Comparison of ENCODE assay signal across 26 cellular contexts in the genomic region with DNA sequence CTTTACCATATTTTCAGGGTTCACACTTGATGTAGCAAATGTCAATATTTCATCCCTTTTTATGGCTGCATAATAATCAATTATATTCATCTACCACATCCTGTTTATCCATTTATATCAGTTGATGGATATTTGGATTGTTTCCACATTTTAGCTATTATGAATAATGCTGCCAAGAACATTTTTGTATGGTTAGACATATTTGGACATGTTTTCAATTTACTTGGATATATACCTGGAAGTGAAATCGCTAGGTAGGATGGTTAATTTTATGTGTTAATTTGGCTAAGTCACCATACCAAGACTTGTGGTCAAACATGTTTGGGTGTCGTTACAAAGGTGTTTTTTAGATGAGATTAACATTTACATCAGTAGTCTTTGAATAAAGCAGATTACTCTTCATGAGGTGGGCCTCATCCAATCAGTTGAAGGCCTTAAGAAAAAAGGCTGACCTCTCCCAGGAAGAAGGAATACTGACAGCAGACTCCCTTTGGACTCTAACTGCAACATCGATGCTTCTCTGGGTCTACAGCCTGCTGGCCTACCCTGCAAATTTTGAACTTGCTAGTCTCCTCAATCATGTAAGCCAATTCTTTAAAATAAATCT.
DNase-seq lines count a peak whose midpoint lies in the region; ATAC-seq and TF ChIP-seq lines count a peak whose summit lies in the region.
"Had no signal": no experiment of that assay in that cellular context is flagged by ENCODE, and none has a peak within 500 bp of the region (broad histone marks: within the 10 kb centered on the region; RNA-seq: fewer than 3 reads in every experiment).

No MANE protein-coding gene starts in this region.

- dilution Hi-C loops in mammary epithelial cell (cut with HindIII; ENCODE audit: low sequenced_read_pairs), result no loop called here

- DNase-seq in mammary epithelial cell, result peak; percentile 51
- no peak for DNase-seq in naive thymus-derived CD4-positive, alpha-beta T cell
- no peak for DNase-seq in germinal center (ENCODE audit: low spot score)
- DNase-seq in PC-3, result no peak
- DNase-seq in activated effector memory CD4-positive, alpha-beta T cell treated with Interleukin-2 at 50 U/mL for 16 hours, result no peak
- DNase-seq: activated CD4-positive, alpha-beta memory T cell treated with anti-CD3 and anti-CD28 coated beads, Interleukin-2, amount 10 ng/mL, durations not matched to agents 7 days and 5 days; activated CD4-positive, CD25-positive, alpha-beta regulatory T cell treated with anti-CD3 and anti-CD28 coated beads, Interleukin-2, amount 50 U/mL, for 72 hours; amniotic stem cell; DMS153; head of caudate nucleus; KBM-7; kidney; left ventricle myocardium superior; naive B cell; NCI-H1105; NCI-H187 treated with DMSO at 0.1 percent for 48 hours; NCI-H526; PC-9; stimulated activated CD4-positive, alpha-beta T cell treated with anti-CD3 and anti-CD28 coated beads, Interleukin-4, amount 100 ng/mL, for 4 hours; T-helper 2 cell; upper lobe of left lung had no signal

- H3K4me3 ChIP-seq in HEK293 (ENCODE audit: low read depth, low read length) (no peak overlapping the region), mammary epithelial cell (replicated peaks in 1 of 3; ENCODE audit: insufficient read depth in 1 of 3, low read depth in 2 of 3, low read length in 3 of 3) (no peak overlapping the region), PC-3 (ENCODE audit: low read length) (no peak overlapping the region)
- no peak overlapping the region for H3K4me3 ChIP-seq in naive thymus-derived CD4-positive, alpha-beta T cell (ENCODE audit: low read length)
- H3K4me3 ChIP-seq: BLaER1, PC-9, upper lobe of left lung had no signal

- no peaks in the 10 kb centered on the region for H3K9me2 ChIP-seq in PC-3 (replicated peaks; ENCODE audit: low read length)

- H3K4me1 ChIP-seq in HEK293 (ENCODE audit: control insufficient read depth, insufficient read depth, low read length), result no peaks in the 10 kb centered on the region; the same call in 1 of the 2 replicates
- H3K4me1 ChIP-seq in mammary epithelial cell (ENCODE audit: insufficient read depth, low read length), result peaks cover 26% of the 10 kb centered on the region
- H3K4me1 ChIP-seq in naive thymus-derived CD4-positive, alpha-beta T cell (ENCODE audit: control insufficient read depth in 2 of 2, insufficient read depth in 2 of 2, low read length in 2 of 2), result peaks cover 7 to 62% of the 10 kb centered on the region in 2 donors
- H3K4me1 ChIP-seq in PC-3 (ENCODE audit: insufficient read depth, low read length), result peaks cover 13% of the 10 kb centered on the region
- H3K4me1 ChIP-seq: BLaER1 had no signal

- H3K27me3 Mint-ChIP-seq in naive thymus-derived CD4-positive, alpha-beta T cell, result peaks cover 0 to 4% (median 0%) of the 10 kb centered on the region in 5 donors
- H3K27me3 Mint-ChIP-seq: naive B cell had no signal

- H3K79me2 ChIP-seq in mammary epithelial cell (ENCODE audit: insufficient read depth, low read length), result no peaks in the 10 kb centered on the region
- no peaks in the 10 kb centered on the region for H3K79me2 ChIP-seq in PC-3 (ENCODE audit: low read length)

- in situ Hi-C loops in mammary epithelial cell (cut with MboI; ENCODE audit: low sequenced_read_pairs in 2 of 2), result no loop called here

- no peak overlapping the region for H3K9ac ChIP-seq in mammary epithelial cell (ENCODE audit: insufficient read depth, low read length)
- no peak overlapping the region for H3K9ac ChIP-seq in PC-3 (ENCODE audit: low read length)
- H3K9ac ChIP-seq: BLaER1 had no signal

- 33% methylated on average over 3 of the region's 3 CpGs for WGBS in mammary epithelial cell (ENCODE audit: low coverage, missing lambda C conversion rate)

- H4K20me1 ChIP-seq in mammary epithelial cell (ENCODE audit: insufficient read depth, low read length) (no peaks in the 10 kb centered on the region), PC-3 (ENCODE audit: low read length) (no peaks in the 10 kb centered on the region)

- TF ChIP-seq CTCF in HEK293 (tag by site-specific recombination; IDR thresholded peaks at IDR 0.05), result no peak
- no peak for TF ChIP-seq CTCF in mammary epithelial cell (conservative IDR thresholded peaks at IDR 0.05 in 1 of 2, IDR thresholded peaks at IDR 0.05 in 1 of 2; ENCODE audit: extremely low read depth in 1 of 2, insufficient read depth in 1 of 2, low read depth in 1 of 2, low read length in 2 of 2)
- no peak for TF ChIP-seq CTCF in PC-3 (conservative IDR thresholded peaks at IDR 0.05; ENCODE audit: low read depth, low read length)

- no TSS peak for BruUV-seq in mammary epithelial cell (replicated peaks; lab: Mats Ljungman, UMichigan)
- no TSS peak for BruUV-seq in PC-3 (replicated peaks; lab: Mats Ljungman, UMichigan)

- H3K27me3 ChIP-seq in mammary epithelial cell (ENCODE audit: insufficient read depth, low read length), result no peaks in the 10 kb centered on the region
- H3K27me3 ChIP-seq in naive thymus-derived CD4-positive, alpha-beta T cell (ENCODE audit: control insufficient read depth in 2 of 2, insufficient read depth in 2 of 2, low read length in 2 of 2), result no peaks in the 10 kb centered on the region
- no peaks in the 10 kb centered on the region for H3K27me3 ChIP-seq in PC-3 (ENCODE audit: low read length)
- H3K27me3 ChIP-seq: BLaER1, upper lobe of left lung had no signal

- CTCF ChIA-PET in HEK293 (lab: Yijun Ruan, JAX), result interaction anchor here (0.7 kb wide), 1 partner anchor 130 kb away, joined by 3 read pairs; no protein-coding TSS in a partner anchor
- CTCF ChIA-PET in mammary epithelial cell (lab: Charles Lee; ENCODE audit: low non-redundant PET), result no interaction called here
- CTCF ChIA-PET in naive thymus-derived CD4-positive, alpha-beta T cell (lab: Charles Lee), result no interaction called here
- CTCF ChIA-PET in PC-3 (lab: Charles Lee), result no interaction called here

- no peak for ATAC-seq in SK-N-SH treated with all-trans-retinoic acid at 6 μM for 48 hours
- no peak for ATAC-seq in naive thymus-derived CD4-positive, alpha-beta T cell
- ATAC-seq in PC-3, result no peak
- ATAC-seq: left ventricle myocardium superior, Right ventricle myocardium inferior had no signal

- intact Hi-C loops in mammary epithelial cell (cut with micrococcal nuclease) (no loop called here), PC-3 (cut with micrococcal nuclease) (no loop called here)
- intact Hi-C loops in naive thymus-derived CD4-positive, alpha-beta T cell (cut with micrococcal nuclease), result no loop called here

- H2AFZ ChIP-seq in mammary epithelial cell (ENCODE audit: low read depth, low read length) (no peak overlapping the region), PC-3 (ENCODE audit: low read length) (no peak overlapping the region)
- H2AFZ ChIP-seq: PC-9 had no signal

- peaks cover 58 to 97% (median 86%) of the 10 kb centered on the region in 7 donors for H3K4me1 Mint-ChIP-seq in naive thymus-derived CD4-positive, alpha-beta T cell

- H3F3A ChIP-seq in PC-3 (ENCODE audit: low read length, unreplicated experiment), result no peaks in the 10 kb centered on the region

- peaks cover 0 to 7% (median 0%) of the 10 kb centered on the region in 11 donors for H3K9me3 Mint-ChIP-seq in naive thymus-derived CD4-positive, alpha-beta T cell

- peak overlapping the region in 4 of 10 donors; percentile 44 to 71 (median 56) for H3K4me3 Mint-ChIP-seq in naive thymus-derived CD4-positive, alpha-beta T cell
- H3K4me3 Mint-ChIP-seq: activated CD4-positive, alpha-beta memory T cell treated with anti-CD3 and anti-CD28 coated beads, Interleukin-2, amount 10 ng/mL, durations not matched to agents 7 days and 5 days; mesothelial cell of epicardium had no signal

- H3K36me3 ChIP-seq in HEK293 (ENCODE audit: control insufficient read depth in 2 of 2, insufficient read depth in 1 of 2, low read length in 2 of 2), result no peaks in the 10 kb centered on the region
- no peaks in the 10 kb centered on the region for H3K36me3 ChIP-seq in mammary epithelial cell (ENCODE audit: insufficient read depth, low read length)
- no peaks in the 10 kb centered on the region for H3K36me3 ChIP-seq in naive thymus-derived CD4-positive, alpha-beta T cell (ENCODE audit: control insufficient read depth in 2 of 3, insufficient read depth in 3 of 3, low read length in 3 of 3)
- H3K36me3 ChIP-seq in PC-3 (ENCODE audit: low read depth, low read length), result no peaks in the 10 kb centered on the region
- H3K36me3 ChIP-seq: upper lobe of left lung had no signal

- peak overlapping the region in 8 of 9 donors; percentile 2 to 81 (median 64) for H3K27ac Mint-ChIP-seq in naive thymus-derived CD4-positive, alpha-beta T cell
- H3K27ac Mint-ChIP-seq: activated CD4-positive, alpha-beta memory T cell treated with anti-CD3 and anti-CD28 coated beads, Interleukin-2, amount 10 ng/mL, durations not matched to agents 7 days and 5 days had no signal

- H3K9me3 ChIP-seq in HEK293 (ENCODE audit: control insufficient read depth, insufficient read depth, low read depth, low read length) (no peaks in the 10 kb centered on the region), mammary epithelial cell (replicated peaks; ENCODE audit: insufficient read depth, low read length) (peaks cover 10% of the 10 kb centered on the region), PC-3 (ENCODE audit: low read length) (no peaks in the 10 kb centered on the region)
- H3K9me3 ChIP-seq in naive thymus-derived CD4-positive, alpha-beta T cell (ENCODE audit: control insufficient read depth in 2 of 3, low read length in 3 of 3), result no peaks in the 10 kb centered on the region
- H3K9me3 ChIP-seq: BLaER1 had no signal

- H3K4me2 ChIP-seq in mammary epithelial cell (ENCODE audit: insufficient read depth, low read depth, low read length) (no peak overlapping the region), PC-3 (ENCODE audit: low read length) (no peak overlapping the region)
- H3K4me2 ChIP-seq: BLaER1, PC-9 had no signal

- H3K36me3 Mint-ChIP-seq in naive thymus-derived CD4-positive, alpha-beta T cell, result peaks cover 8 to 38% (median 34%) of the 10 kb centered on the region in 5 donors

- H3K27ac ChIP-seq in HEK293 (ENCODE audit: extremely low read depth, low read depth, low read length) (no peak overlapping the region), mammary epithelial cell (ENCODE audit: insufficient read depth, low read depth, low read length) (peak overlapping the region; percentile 22), PC-3 (ENCODE audit: low read length) (no peak overlapping the region)
- no peak overlapping the region for H3K27ac ChIP-seq in naive thymus-derived CD4-positive, alpha-beta T cell (ENCODE audit: low read depth, low read length)
- H3K27ac ChIP-seq: BLaER1, PC-9, upper lobe of left lung had no signal

- POLR2A ChIA-PET in HEK293 (lab: Yijun Ruan, JAX), result no interaction called here
- POLR2A ChIA-PET in naive thymus-derived CD4-positive, alpha-beta T cell (lab: Charles Lee), result interaction anchor here (1.6 kb wide), 1 partner anchor 16 kb away, joined by 5 read pairs; no protein-coding TSS in a partner anchor
- POLR2A ChIA-PET in PC-3 (lab: Charles Lee; ENCODE audit: unreplicated experiment), result no interaction called here

TF ChIP-seq in HEK293, 187 proteins besides CTCF, POLR2A, EP300 and RAD21 (continues in another document):
- peak; percentile 98 for TF ChIP-seq ZNF10 (tag by site-specific recombination; IDR thresholded peaks at IDR 0.05)
- TF ChIP-seq ZNF2 (tag by site-specific recombination; IDR thresholded peaks at IDR 0.05), result no peak

TF ChIP-seq in SK-N-SH treated with all-trans-retinoic acid at 6 μM for 48 hours, 23 proteins besides CTCF, POLR2A, EP300 and RAD21 (continues in another document):
- TF ChIP-seq ESRRG (CRISPR knock-in tag; IDR thresholded peaks at IDR 0.05) (no peak), ISL1 (CRISPR knock-in tag; IDR thresholded peaks at IDR 0.05) (peak; percentile 35; the same call in 1 of the 2 replicates)
